ENCODE assay signal across 27 cellular contexts in genomic region chr2:53711271-53711780, GRCh38.
"Had no signal": no experiment of that assay in that cellular context is flagged by ENCODE, and none has a peak within 500 bp of the region (broad histone marks: within the 10 kb centered on the region; RNA-seq: fewer than 3 reads in every experiment).

No MANE protein-coding gene starts in this region.

- H3K9me3 ChIP-seq: colonic mucosa had no signal

- H3K36me3 ChIP-seq: adrenal gland, colonic mucosa had no signal

- ATAC-seq: activated naive CD8-positive, alpha-beta T cell treated with anti-CD3 and anti-CD28 coated beads, Interleukin-2, amount 50 U/mL, for 24 hours; activated T-cell treated with anti-CD3 and anti-CD28 coated beads, Interleukin-2, amount 50 U/mL, for 72 hours; body of pancreas; esophagus mucosa had no signal

- DNase-seq: activated CD4-positive, alpha-beta memory T cell treated with anti-CD3 and anti-CD28 coated beads, Interleukin-2, amount 10 ng/mL, durations not matched to agents 7 days and 5 days; activated CD4-positive, alpha-beta T cell treated with anti-CD3 and anti-CD28 coated beads for 1 hour; activated CD4-positive, alpha-beta T cell treated with anti-CD3 and anti-CD28 coated beads for 4 hours; activated CD4-positive, alpha-beta T cell treated with anti-CD3 and anti-CD28 coated beads, Interleukin-2, amount 10 ng/mL, durations not matched to agents 7 days and 5 days; activated CD4-positive, alpha-beta T cell treated with anti-CD3 and anti-CD28 coated beads, Interleukin-2, amount 50 U/mL, for 4 hours; activated CD8-positive, alpha-beta memory T cell treated with anti-CD3 and anti-CD28 coated beads, Interleukin-2, amount 50 U/mL, for 48 hours; activated gamma-delta T cell; activated naive CD4-positive, alpha-beta T cell; activated naive CD4-positive, alpha-beta T cell treated with anti-CD3 and anti-CD28 coated beads, Interleukin-2, amount 10 ng/mL, durations not matched to agents 7 days and 5 days; activated naive CD8-positive, alpha-beta T cell treated with anti-CD3 and anti-CD28 coated beads for 36 hours; activated naive CD8-positive, alpha-beta T cell treated with anti-CD3 and anti-CD28 coated beads, Interleukin-2, amount 50 U/mL, for 24 hours; activated T-cell treated with anti-CD3 and anti-CD28 coated beads for 4 hours; activated T-cell treated with anti-CD3 and anti-CD28 coated beads, Interleukin-2, amount 50 U/mL, for 24 hours; activated T-cell treated with anti-CD3 and anti-CD28 coated beads, Interleukin-2, amount 50 U/mL, for 72 hours; adrenal gland; amygdala; aorta; body of pancreas; caudate nucleus; colonic mucosa; dorsolateral prefrontal cortex; effector memory CD4-positive, alpha-beta T cell; endodermal cell; foreskin fibroblast; head of caudate nucleus; T-helper 2 cell had no signal

- H3K4me3 ChIP-seq: adrenal gland, body of pancreas, colonic mucosa, dorsolateral prefrontal cortex had no signal

- H3K27me3 ChIP-seq: adrenal gland, body of pancreas, colonic mucosa, dorsolateral prefrontal cortex had no signal

- H3K4me1 ChIP-seq: adrenal gland, body of pancreas, colonic mucosa had no signal

- H3K27ac ChIP-seq: adrenal gland, body of pancreas, colonic mucosa, dorsolateral prefrontal cortex had no signal
